28 cellular contexts compared by ENCODE assay signal in the genomic region with DNA sequence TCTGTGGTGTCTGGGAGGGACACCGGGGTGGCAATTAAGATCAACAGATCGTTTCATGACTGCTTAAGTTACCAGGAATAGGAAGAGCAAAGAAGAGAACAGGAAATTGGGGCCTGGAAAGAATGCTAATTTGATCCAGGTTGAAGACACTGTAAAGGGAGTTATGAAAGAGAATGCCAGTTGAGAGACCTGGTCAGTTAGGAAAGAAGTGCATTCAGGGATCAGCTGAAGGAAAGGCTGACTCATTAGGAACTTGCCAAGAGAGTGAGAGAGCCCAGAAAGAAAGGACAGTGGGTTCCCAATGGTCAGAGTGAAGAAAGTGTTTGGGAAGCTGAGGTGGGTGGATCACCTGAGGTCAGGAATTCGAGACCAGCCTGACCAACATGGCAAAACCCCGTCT.
DNase-seq lines count a peak whose midpoint lies in the region; ATAC-seq and TF ChIP-seq lines count a peak whose summit lies in the region.
"Had no signal": no experiment of that assay in that cellular context is flagged by ENCODE, and none has a peak within 500 bp of the region (broad histone marks: within the 10 kb centered on the region; RNA-seq: fewer than 3 reads in every experiment).

No MANE protein-coding gene starts in this region.

- BruUV-seq in A673 (replicated peaks; lab: Mats Ljungman, UMichigan): no TSS peak

- intact Hi-C loops in A673 (cut with micrococcal nuclease; ENCODE audit: unreplicated experiment): no loop called here

- H3K27me3 Mint-ChIP-seq in GM23338 (ENCODE audit: insufficient read depth, low read depth, poor library complexity): no peaks in the 10 kb centered on the region

- H3K27me3 ChIP-seq in A673 (replicated peaks; ENCODE audit: insufficient read depth, low read depth, low read length, poor library complexity) (no peaks in the 10 kb centered on the region), GM23338 (ENCODE audit: insufficient read depth) (no peaks in the 10 kb centered on the region)
- H3K27me3 ChIP-seq: brain microvascular endothelial cell, left lung, MG63, upper lobe of right lung had no signal

- no peaks in the 10 kb centered on the region for H3K9me2 ChIP-seq in GM23338 (ENCODE audit: insufficient read depth)

- H3K4me3 ChIP-seq in A673 (ENCODE audit: low read depth, low read length, poor library complexity, severe bottlenecking) (no peak overlapping the region), GM23338 (no peak overlapping the region)
- H3K4me3 ChIP-seq: adrenal gland, left lung, MG63, smooth muscle cell, upper lobe of right lung had no signal

- peaks cover 15% of the 10 kb centered on the region for H3K4me1 ChIP-seq in A673 (ENCODE audit: insufficient read depth, low read length, poor library complexity, severe bottlenecking)
- peaks cover 18% of the 10 kb centered on the region for H3K4me1 ChIP-seq in GM23338 (ENCODE audit: insufficient read depth)
- H3K4me1 ChIP-seq: adrenal gland, upper lobe of right lung had no signal

- no peak overlapping the region for H3K27ac Mint-ChIP-seq in GM23338
- H3K27ac Mint-ChIP-seq: activated CD8-positive, alpha-beta T cell treated with anti-CD3 and anti-CD28 coated beads for 36 hours; activated naive CD4-positive, alpha-beta T cell treated with anti-CD3 and anti-CD28 coated beads for 36 hours; CD4-positive, alpha-beta T cell; mesothelial cell of epicardium had no signal

- no peak overlapping the region for H3K4me3 Mint-ChIP-seq in GM23338
- H3K4me3 Mint-ChIP-seq: activated CD8-positive, alpha-beta T cell treated with anti-CD3 and anti-CD28 coated beads for 36 hours; activated naive CD4-positive, alpha-beta T cell treated with anti-CD3 and anti-CD28 coated beads for 36 hours; CD4-positive, alpha-beta T cell; mesothelial cell of epicardium had no signal

- H3K79me2 ChIP-seq in GM23338 (replicated peaks; ENCODE audit: insufficient read depth): no peaks in the 10 kb centered on the region

- H3K36me3 ChIP-seq in A673 (ENCODE audit: insufficient read depth, low read length, poor library complexity, severe bottlenecking) (no peaks in the 10 kb centered on the region), GM23338 (ENCODE audit: insufficient read depth) (no peaks in the 10 kb centered on the region)
- H3K36me3 ChIP-seq: adrenal gland, brain microvascular endothelial cell, left lung, MG63, upper lobe of right lung had no signal

- DNase-seq in A673 (ENCODE audit: low spot score) (peak; percentile 33), GM23338 (ENCODE audit: low spot score) (no peak), SK-N-DZ (ENCODE audit: low spot score) (peak; percentile 16), fibroblast of gingiva (ENCODE audit: low read depth) (peak; percentile 67), NCI-H2081 (lab: John Stamatoyannopoulos, UW) (no peak), omental fat pad (ENCODE audit: low spot score) (no peak), anterior cingulate cortex (lab: John Stamatoyannopoulos, UW) (no peak)
- DNase-seq: 8988T; activated CD8-positive, alpha-beta T cell treated with anti-CD3 and anti-CD28 coated beads for 36 hours; activated naive CD4-positive, alpha-beta T cell treated with anti-CD3 and anti-CD28 coated beads for 36 hours; brain microvascular endothelial cell; CD4-positive, alpha-beta T cell; DMS79 treated with DMSO at 0.1 percent for 48 hours; left lung; MG63; NCI-H1105; NCI-H187; NCI-H526; posterior cingulate gyrus; right cardiac atrium; stimulated activated naive CD8-positive, alpha-beta T cell treated with anti-CD3 and anti-CD28 coated beads, Interleukin-15, Interleukin-2, amounts not matched to agents 100 U/mL and 50 U/mL, for 24 hours; SW 1271; T-helper 9 cell; upper lobe of right lung had no signal

- no peak for TF ChIP-seq CTCF in A673 (conservative IDR thresholded peaks at IDR 0.05; ENCODE audit: low read depth, low read length)
- TF ChIP-seq CTCF in GM23338 (conservative IDR thresholded peaks at IDR 0.05; ENCODE audit: low read depth in 2 of 2): no peak
- TF ChIP-seq CTCF in omental fat pad (IDR thresholded peaks at IDR 0.05): no peak

- H3K36me3 Mint-ChIP-seq in GM23338 (ENCODE audit: low read depth): no peaks in the 10 kb centered on the region
- H3K36me3 Mint-ChIP-seq: mesothelial cell of epicardium had no signal

- POLR2A ChIA-PET in A673 (lab: Charles Lee; ENCODE audit: low non-redundant PET): no interaction called here

- H3K9me3 Mint-ChIP-seq in GM23338: no peaks in the 10 kb centered on the region
- H3K9me3 Mint-ChIP-seq: activated CD8-positive, alpha-beta T cell treated with anti-CD3 and anti-CD28 coated beads for 36 hours; activated naive CD4-positive, alpha-beta T cell treated with anti-CD3 and anti-CD28 coated beads for 36 hours; CD4-positive, alpha-beta T cell; mesothelial cell of epicardium had no signal

- peaks cover 11% of the 10 kb centered on the region for H3K4me1 Mint-ChIP-seq in GM23338

- H3K27ac ChIP-seq in A673 (ENCODE audit: low read depth, low read length, poor library complexity, severe bottlenecking) (no peak overlapping the region), GM23338 (ENCODE audit: low read depth) (no peak overlapping the region)
- H3K27ac ChIP-seq: adrenal gland, brain microvascular endothelial cell, left lung, upper lobe of right lung had no signal

- H3K4me2 ChIP-seq in GM23338: peak overlapping the region; percentile 34
- H3K4me2 ChIP-seq: smooth muscle cell had no signal

- no peaks in the 10 kb centered on the region for H3K9me3 ChIP-seq in A673 (ENCODE audit: low read depth, low read length, poor library complexity, severe bottlenecking)
- H3K9me3 ChIP-seq: adrenal gland, left lung, MG63, upper lobe of right lung had no signal

- peak overlapping the region; percentile 63; the same call in 1 of the 2 replicates for H2AFZ ChIP-seq in GM23338

- no peaks in the 10 kb centered on the region for H3F3A ChIP-seq in GM23338 (replicated peaks; ENCODE audit: low read depth)

- no peaks in the 10 kb centered on the region for H4K20me1 ChIP-seq in GM23338 (replicated peaks; ENCODE audit: insufficient read depth)

- CTCF ChIA-PET in A673 (lab: Charles Lee): no interaction called here

- ATAC-seq in GM23338 (no peak), GM21737 (IDR thresholded peaks at IDR 0.05; ENCODE audit: unreplicated experiment) (no peak), omental fat pad (ENCODE audit: low FRiP score) (no peak)
- ATAC-seq: activated CD8-positive, alpha-beta T cell treated with anti-CD3 and anti-CD28 coated beads for 36 hours; left lung; right cardiac atrium; stimulated activated naive CD8-positive, alpha-beta T cell treated with anti-CD3 and anti-CD28 coated beads, Interleukin-15, Interleukin-2, amounts not matched to agents 100 U/mL and 50 U/mL, for 24 hours; upper lobe of right lung had no signal

TF ChIP-seq in GM23338, 12 proteins besides CTCF, POLR2A, EP300 and RAD21 (continues in another document):
- TF ChIP-seq POLR2AphosphoS5 (IDR thresholded peaks at IDR 0.05; ENCODE audit: low read depth) (no peak), NANOG (IDR thresholded peaks at IDR 0.05; ENCODE audit: borderline replicate concordance) (no peak), ZNF331 (CRISPR knock-in tag; IDR thresholded peaks at IDR 0.05; ENCODE audit: low read depth) (no peak), EZH2phosphoT487 (IDR thresholded peaks at IDR 0.05; ENCODE audit: unreplicated experiment) (no peak), JUNB (IDR thresholded peaks at IDR 0.05; ENCODE audit: unreplicated experiment) (no peak), STAT1 (IDR thresholded peaks at IDR 0.05; ENCODE audit: unreplicated experiment) (no peak), CREB1 (CRISPR knock-in tag; IDR thresholded peaks at IDR 0.05; ENCODE audit: low read depth) (no peak), EZH2 (IDR thresholded peaks at IDR 0.05; ENCODE audit: low read depth, unreplicated experiment) (no peak), ZNF114 (CRISPR knock-in tag; IDR thresholded peaks at IDR 0.05) (no peak)
- TF ChIP-seq, protein P1, sequence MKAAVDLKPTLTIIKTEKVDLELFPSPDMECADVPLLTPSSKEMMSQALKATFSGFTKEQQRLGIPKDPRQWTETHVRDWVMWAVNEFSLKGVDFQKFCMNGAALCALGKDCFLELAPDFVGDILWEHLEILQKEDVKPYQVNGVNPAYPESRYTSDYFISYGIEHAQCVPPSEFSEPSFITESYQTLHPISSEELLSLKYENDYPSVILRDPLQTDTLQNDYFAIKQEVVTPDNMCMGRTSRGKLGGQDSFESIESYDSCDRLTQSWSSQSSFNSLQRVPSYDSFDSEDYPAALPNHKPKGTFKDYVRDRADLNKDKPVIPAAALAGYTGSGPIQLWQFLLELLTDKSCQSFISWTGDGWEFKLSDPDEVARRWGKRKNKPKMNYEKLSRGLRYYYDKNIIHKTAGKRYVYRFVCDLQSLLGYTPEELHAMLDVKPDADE (IDR thresholded peaks at IDR 0.05): no peak

Comparison
In these comparisons a context has a peak if more than half of its experiments do, and no peak if none do; other contexts are left out.
1. DNase-seq: peak in A673 (single experiment), SK-N-DZ (single experiment) and fibroblast of gingiva (single experiment); none in GM23338 (single experiment), NCI-H2081 (0 of 2), omental fat pad (single experiment) and anterior cingulate cortex (0 of 58).